Comparison of ENCODE assay signal across 1 cellular context in the genomic region with DNA sequence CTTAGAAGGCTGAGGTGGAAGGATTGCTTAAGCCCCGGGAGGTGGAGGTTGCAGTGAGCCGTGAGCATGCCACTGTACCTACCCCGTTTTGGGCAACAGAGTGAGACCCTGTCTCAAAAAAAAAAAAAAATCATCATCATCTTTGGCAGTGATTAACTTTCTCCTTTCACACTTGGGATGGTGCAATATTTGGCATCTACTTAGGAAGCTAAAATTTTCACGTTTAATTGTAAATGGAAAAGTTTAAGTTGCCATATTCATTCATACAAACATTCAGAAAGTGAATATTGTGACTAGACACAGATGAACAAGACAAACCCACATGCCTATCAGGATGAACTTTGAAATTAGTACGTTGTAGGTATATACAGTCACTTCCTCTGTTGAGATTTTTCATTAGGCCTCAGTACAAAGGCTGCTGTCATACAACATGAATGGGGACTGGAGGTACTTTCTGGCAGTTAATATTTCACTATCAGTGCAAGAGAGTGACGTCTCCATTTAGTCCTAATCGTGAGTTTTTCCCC.
TF ChIP-seq lines count a peak whose summit lies in the region.

No MANE protein-coding gene starts in this region.

TF ChIP-seq in HepG2, 621 proteins besides CTCF, POLR2A, EP300 and RAD21 (continued from another document and continues in another):
- TF ChIP-seq MATR3 (CRISPR knock-in tag; IDR thresholded peaks at IDR 0.05): no peak
- TF ChIP-seq, protein P1, sequence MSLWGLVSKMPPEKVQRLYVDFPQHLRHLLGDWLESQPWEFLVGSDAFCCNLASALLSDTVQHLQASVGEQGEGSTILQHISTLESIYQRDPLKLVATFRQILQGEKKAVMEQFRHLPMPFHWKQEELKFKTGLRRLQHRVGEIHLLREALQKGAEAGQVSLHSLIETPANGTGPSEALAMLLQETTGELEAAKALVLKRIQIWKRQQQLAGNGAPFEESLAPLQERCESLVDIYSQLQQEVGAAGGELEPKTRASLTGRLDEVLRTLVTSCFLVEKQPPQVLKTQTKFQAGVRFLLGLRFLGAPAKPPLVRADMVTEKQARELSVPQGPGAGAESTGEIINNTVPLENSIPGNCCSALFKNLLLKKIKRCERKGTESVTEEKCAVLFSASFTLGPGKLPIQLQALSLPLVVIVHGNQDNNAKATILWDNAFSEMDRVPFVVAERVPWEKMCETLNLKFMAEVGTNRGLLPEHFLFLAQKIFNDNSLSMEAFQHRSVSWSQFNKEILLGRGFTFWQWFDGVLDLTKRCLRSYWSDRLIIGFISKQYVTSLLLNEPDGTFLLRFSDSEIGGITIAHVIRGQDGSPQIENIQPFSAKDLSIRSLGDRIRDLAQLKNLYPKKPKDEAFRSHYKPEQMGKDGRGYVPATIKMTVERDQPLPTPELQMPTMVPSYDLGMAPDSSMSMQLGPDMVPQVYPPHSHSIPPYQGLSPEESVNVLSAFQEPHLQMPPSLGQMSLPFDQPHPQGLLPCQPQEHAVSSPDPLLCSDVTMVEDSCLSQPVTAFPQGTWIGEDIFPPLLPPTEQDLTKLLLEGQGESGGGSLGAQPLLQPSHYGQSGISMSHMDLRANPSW (CRISPR knock-in tag; IDR thresholded peaks at IDR 0.05; ENCODE audit: borderline replicate concordance): peak; percentile 76; the same call in 1 of the 2 replicates
- TF ChIP-seq, protein P2, sequence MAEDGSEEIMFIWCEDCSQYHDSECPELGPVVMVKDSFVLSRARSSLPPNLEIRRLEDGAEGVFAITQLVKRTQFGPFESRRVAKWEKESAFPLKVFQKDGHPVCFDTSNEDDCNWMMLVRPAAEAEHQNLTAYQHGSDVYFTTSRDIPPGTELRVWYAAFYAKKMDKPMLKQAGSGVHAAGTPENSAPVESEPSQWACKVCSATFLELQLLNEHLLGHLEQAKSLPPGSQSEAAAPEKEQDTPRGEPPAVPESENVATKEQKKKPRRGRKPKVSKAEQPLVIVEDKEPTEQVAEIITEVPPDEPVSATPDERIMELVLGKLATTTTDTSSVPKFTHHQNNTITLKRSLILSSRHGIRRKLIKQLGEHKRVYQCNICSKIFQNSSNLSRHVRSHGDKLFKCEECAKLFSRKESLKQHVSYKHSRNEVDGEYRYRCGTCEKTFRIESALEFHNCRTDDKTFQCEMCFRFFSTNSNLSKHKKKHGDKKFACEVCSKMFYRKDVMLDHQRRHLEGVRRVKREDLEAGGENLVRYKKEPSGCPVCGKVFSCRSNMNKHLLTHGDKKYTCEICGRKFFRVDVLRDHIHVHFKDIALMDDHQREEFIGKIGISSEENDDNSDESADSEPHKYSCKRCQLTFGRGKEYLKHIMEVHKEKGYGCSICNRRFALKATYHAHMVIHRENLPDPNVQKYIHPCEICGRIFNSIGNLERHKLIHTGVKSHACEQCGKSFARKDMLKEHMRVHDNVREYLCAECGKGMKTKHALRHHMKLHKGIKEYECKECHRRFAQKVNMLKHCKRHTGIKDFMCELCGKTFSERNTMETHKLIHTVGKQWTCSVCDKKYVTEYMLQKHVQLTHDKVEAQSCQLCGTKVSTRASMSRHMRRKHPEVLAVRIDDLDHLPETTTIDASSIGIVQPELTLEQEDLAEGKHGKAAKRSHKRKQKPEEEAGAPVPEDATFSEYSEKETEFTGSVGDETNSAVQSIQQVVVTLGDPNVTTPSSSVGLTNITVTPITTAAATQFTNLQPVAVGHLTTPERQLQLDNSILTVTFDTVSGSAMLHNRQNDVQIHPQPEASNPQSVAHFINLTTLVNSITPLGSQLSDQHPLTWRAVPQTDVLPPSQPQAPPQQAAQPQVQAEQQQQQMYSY (CRISPR knock-in tag; IDR thresholded peaks at IDR 0.05): no peak
- no peak for TF ChIP-seq ZUFSP (CRISPR knock-in tag; IDR thresholded peaks at IDR 0.05; ENCODE audit: borderline replicate concordance)
- no peak for TF ChIP-seq USF2 (IDR thresholded peaks at IDR 0.05; ENCODE audit: low read depth, low read length)
- TF ChIP-seq USF2 (CRISPR knock-in tag; IDR thresholded peaks at IDR 0.05; ENCODE audit: borderline replicate concordance): no peak
- TF ChIP-seq ZNF232 (CRISPR knock-in tag; IDR thresholded peaks at IDR 0.05; ENCODE audit: borderline replicate concordance): no peak
- TF ChIP-seq, protein P3, sequence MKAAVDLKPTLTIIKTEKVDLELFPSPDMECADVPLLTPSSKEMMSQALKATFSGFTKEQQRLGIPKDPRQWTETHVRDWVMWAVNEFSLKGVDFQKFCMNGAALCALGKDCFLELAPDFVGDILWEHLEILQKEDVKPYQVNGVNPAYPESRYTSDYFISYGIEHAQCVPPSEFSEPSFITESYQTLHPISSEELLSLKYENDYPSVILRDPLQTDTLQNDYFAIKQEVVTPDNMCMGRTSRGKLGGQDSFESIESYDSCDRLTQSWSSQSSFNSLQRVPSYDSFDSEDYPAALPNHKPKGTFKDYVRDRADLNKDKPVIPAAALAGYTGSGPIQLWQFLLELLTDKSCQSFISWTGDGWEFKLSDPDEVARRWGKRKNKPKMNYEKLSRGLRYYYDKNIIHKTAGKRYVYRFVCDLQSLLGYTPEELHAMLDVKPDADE (CRISPR knock-in tag; IDR thresholded peaks at IDR 0.05): no peak
- no peak; the same call in 1 of the 2 replicates for TF ChIP-seq ZC3H4 (CRISPR knock-in tag; IDR thresholded peaks at IDR 0.05; ENCODE audit: borderline replicate concordance)
- TF ChIP-seq SALL1 (CRISPR knock-in tag; IDR thresholded peaks at IDR 0.05): peak; percentile 63
- TF ChIP-seq REST (IDR thresholded peaks at IDR 0.05; ENCODE audit: borderline replicate concordance in 1 of 2, low read depth in 1 of 2, low read length in 2 of 2): no peak
- no peak for TF ChIP-seq ZNF724P (CRISPR knock-in tag; IDR thresholded peaks at IDR 0.05; ENCODE audit: borderline replicate concordance)
- TF ChIP-seq KLF6 (CRISPR knock-in tag; IDR thresholded peaks at IDR 0.05): no peak
- TF ChIP-seq, protein P4, sequence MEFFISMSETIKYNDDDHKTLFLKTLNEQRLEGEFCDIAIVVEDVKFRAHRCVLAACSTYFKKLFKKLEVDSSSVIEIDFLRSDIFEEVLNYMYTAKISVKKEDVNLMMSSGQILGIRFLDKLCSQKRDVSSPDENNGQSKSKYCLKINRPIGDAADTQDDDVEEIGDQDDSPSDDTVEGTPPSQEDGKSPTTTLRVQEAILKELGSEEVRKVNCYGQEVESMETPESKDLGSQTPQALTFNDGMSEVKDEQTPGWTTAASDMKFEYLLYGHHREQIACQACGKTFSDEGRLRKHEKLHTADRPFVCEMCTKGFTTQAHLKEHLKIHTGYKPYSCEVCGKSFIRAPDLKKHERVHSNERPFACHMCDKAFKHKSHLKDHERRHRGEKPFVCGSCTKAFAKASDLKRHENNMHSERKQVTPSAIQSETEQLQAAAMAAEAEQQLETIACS (CRISPR knock-in tag; IDR thresholded peaks at IDR 0.05): no peak
- TF ChIP-seq MLXIP (CRISPR knock-in tag; IDR thresholded peaks at IDR 0.05; ENCODE audit: borderline replicate concordance): no peak
- TF ChIP-seq, protein P5, sequence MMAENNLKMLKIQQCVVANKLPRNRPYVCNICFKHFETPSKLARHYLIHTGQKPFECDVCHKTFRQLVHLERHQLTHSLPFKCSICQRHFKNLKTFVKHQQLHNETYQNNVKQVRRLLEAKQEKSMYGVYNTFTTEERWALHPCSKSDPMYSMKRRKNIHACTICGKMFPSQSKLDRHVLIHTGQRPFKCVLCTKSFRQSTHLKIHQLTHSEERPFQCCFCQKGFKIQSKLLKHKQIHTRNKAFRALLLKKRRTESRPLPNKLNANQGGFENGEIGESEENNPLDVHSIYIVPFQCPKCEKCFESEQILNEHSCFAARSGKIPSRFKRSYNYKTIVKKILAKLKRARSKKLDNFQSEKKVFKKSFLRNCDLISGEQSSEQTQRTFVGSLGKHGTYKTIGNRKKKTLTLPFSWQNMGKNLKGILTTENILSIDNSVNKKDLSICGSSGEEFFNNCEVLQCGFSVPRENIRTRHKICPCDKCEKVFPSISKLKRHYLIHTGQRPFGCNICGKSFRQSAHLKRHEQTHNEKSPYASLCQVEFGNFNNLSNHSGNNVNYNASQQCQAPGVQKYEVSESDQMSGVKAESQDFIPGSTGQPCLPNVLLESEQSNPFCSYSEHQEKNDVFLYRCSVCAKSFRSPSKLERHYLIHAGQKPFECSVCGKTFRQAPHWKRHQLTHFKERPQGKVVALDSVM (CRISPR knock-in tag; IDR thresholded peaks at IDR 0.05): no peak
- no peak for TF ChIP-seq ZNF3 (CRISPR knock-in tag; IDR thresholded peaks at IDR 0.05)
- no peak for TF ChIP-seq GPN1 (CRISPR knock-in tag; IDR thresholded peaks at IDR 0.05; ENCODE audit: borderline replicate concordance)
- TF ChIP-seq JUN (CRISPR knock-in tag; IDR thresholded peaks at IDR 0.05): peak; percentile 85
- TF ChIP-seq, protein P6, sequence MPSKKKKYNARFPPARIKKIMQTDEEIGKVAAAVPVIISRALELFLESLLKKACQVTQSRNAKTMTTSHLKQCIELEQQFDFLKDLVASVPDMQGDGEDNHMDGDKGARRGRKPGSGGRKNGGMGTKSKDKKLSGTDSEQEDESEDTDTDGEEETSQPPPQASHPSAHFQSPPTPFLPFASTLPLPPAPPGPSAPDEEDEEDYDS (CRISPR knock-in tag; IDR thresholded peaks at IDR 0.05): peak; percentile 86
- TF ChIP-seq, protein P7, sequence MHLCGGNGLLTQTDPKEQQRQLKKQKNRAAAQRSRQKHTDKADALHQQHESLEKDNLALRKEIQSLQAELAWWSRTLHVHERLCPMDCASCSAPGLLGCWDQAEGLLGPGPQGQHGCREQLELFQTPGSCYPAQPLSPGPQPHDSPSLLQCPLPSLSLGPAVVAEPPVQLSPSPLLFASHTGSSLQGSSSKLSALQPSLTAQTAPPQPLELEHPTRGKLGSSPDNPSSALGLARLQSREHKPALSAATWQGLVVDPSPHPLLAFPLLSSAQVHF (CRISPR knock-in tag; IDR thresholded peaks at IDR 0.05): no peak
- no peak; the same call in 1 of the 2 replicates for TF ChIP-seq SP5 (CRISPR knock-in tag; IDR thresholded peaks at IDR 0.05; ENCODE audit: borderline replicate concordance, low read depth)
- no peak for TF ChIP-seq ZSCAN21 (CRISPR knock-in tag; IDR thresholded peaks at IDR 0.05; ENCODE audit: borderline replicate concordance)
- no peak for TF ChIP-seq STAT5B (CRISPR knock-in tag; IDR thresholded peaks at IDR 0.05)
